ENCODE assay signal across 9 cellular contexts in genomic region chr1:20552728-20553571, GRCh38. TPM values are rescaled to one million over a fixed set of nuclear protein-coding genes. Genes with fewer than 3 reads are reported as not detected.
DNase-seq lines count a peak whose midpoint lies in the region; ATAC-seq and TF ChIP-seq lines count a peak whose summit lies in the region.
"Had no signal": no experiment of that assay in that cellular context is flagged by ENCODE, and none has a peak within 500 bp of the region (broad histone marks: within the 10 kb centered on the region; RNA-seq: fewer than 3 reads in every experiment).

No MANE protein-coding gene starts in this region.

- peaks cover 3 to 7% of the 10 kb centered on the region in 2 experiments for H3K4me1 Mint-ChIP-seq in H9
- H3K4me1 Mint-ChIP-seq in WTC11, result peaks cover 11% of the 10 kb centered on the region
- H3K4me1 Mint-ChIP-seq in CD8-positive, alpha-beta memory T cell, result peaks cover 0 to 2% (median 0%) of the 10 kb centered on the region in 3 donors
- H3K4me1 Mint-ChIP-seq in natural killer cell treated with Interleukin-12 subunit alpha and Interleukin-12 subunit beta and Interleukin-15 and Interleukin-18, amount 100 ng/mL, for 72 hours (ENCODE audit: low read depth in 2 of 2), result no peaks in the 10 kb centered on the region
- H3K4me1 Mint-ChIP-seq in activated naive CD4-positive, alpha-beta T cell treated with anti-CD3 and anti-CD28 coated beads, Interleukin-2, amount 10 ng/mL, durations not matched to agents 7 days and 5 days, result peaks cover 2% of the 10 kb centered on the region

- H4K20me1 ChIP-seq in H9 (ENCODE audit: control insufficient read depth, insufficient read depth, insufficient read length), result no peaks in the 10 kb centered on the region

- H3K27me3 Mint-ChIP-seq in H9 (ENCODE audit: low read depth), result peaks cover 53% of the 10 kb centered on the region
- peaks cover 45% of the 10 kb centered on the region for H3K27me3 Mint-ChIP-seq in WTC11 (ENCODE audit: low read depth)
- peaks cover 28 to 30% of the 10 kb centered on the region in 2 donors for H3K27me3 Mint-ChIP-seq in CD8-positive, alpha-beta memory T cell
- peaks cover 7 to 27% of the 10 kb centered on the region in 2 donors for H3K27me3 Mint-ChIP-seq in natural killer cell treated with Interleukin-12 subunit alpha and Interleukin-12 subunit beta and Interleukin-15 and Interleukin-18, amount 100 ng/mL, for 72 hours
- H3K27me3 Mint-ChIP-seq in activated naive CD4-positive, alpha-beta T cell treated with anti-CD3 and anti-CD28 coated beads, Interleukin-2, amount 10 ng/mL, durations not matched to agents 7 days and 5 days, result peaks cover 47% of the 10 kb centered on the region

- H2AFZ ChIP-seq in H9 (ENCODE audit: low read length), result no peak overlapping the region

- no peak overlapping the region for H3K18ac ChIP-seq in H9 (ENCODE audit: insufficient read length, low read depth, low read length)

- H3K27ac ChIP-seq in H9 (ENCODE audit: insufficient read length, low read depth, low read length), result no peak overlapping the region
- peak overlapping the region; percentile 62 to 72 for H3K27ac ChIP-seq in right atrium auricular region
- H3K27ac ChIP-seq in sigmoid colon, result peak overlapping the region; percentile 15 to 56 (median 50)
- no peak overlapping the region for H3K27ac ChIP-seq in CD8-positive, alpha-beta memory T cell (ENCODE audit: low read depth, low read length)

- POLR2A ChIA-PET in WTC11 (lab: Charles Lee), result interaction anchor here (0.5 to 2.1 kb wide), 4 partner anchors 12 to 109 kb away, joined by 3 to 9 read pairs (median 4); partner anchors contain the start of gene DDOST
- POLR2A ChIA-PET in CD8-positive, alpha-beta memory T cell (lab: Charles Lee), result no interaction called here

- no peak overlapping the region for H3K23ac ChIP-seq in H9 (ENCODE audit: insufficient read length, low read depth, low read length)

- DNase-seq in H9 (peak; percentile 51), WTC11 (ENCODE audit: low spot score) (peak; percentile 41), right atrium auricular region (ENCODE audit: low spot score) (no peak), sigmoid colon (no peak)
- no peak for DNase-seq in CD8-positive, alpha-beta memory T cell
- no peak for DNase-seq in natural killer cell treated with Interleukin-12 subunit alpha and Interleukin-12 subunit beta and Interleukin-15 and Interleukin-18, amount 100 ng/mL, for 72 hours (ENCODE audit: low spot score)
- no peak for DNase-seq in activated naive CD4-positive, alpha-beta T cell treated with anti-CD3 and anti-CD28 coated beads, Interleukin-2, amount 10 ng/mL, durations not matched to agents 7 days and 5 days

- no peaks in the 10 kb centered on the region for H3K9me3 ChIP-seq in H9 (ENCODE audit: control insufficient read depth, low read depth, low read length)
- H3K9me3 ChIP-seq in right atrium auricular region, result no peaks in the 10 kb centered on the region
- no peaks in the 10 kb centered on the region for H3K9me3 ChIP-seq in sigmoid colon
- H3K9me3 ChIP-seq in CD8-positive, alpha-beta memory T cell (ENCODE audit: low read length), result no peaks in the 10 kb centered on the region

- intact Hi-C loops in sigmoid colon (cut with DNase I), result no loop called here

- TF ChIP-seq POLR2A in sigmoid colon (IDR thresholded peaks at IDR 0.05), result no peak

- no peaks in the 10 kb centered on the region for H3K79me1 ChIP-seq in H9 (ENCODE audit: insufficient read depth, low read depth, low read length, poor library complexity, severe bottlenecking)

- no peak overlapping the region for H4K8ac ChIP-seq in H9 (replicated peaks; ENCODE audit: insufficient read length, low read depth, low read length)

- H3K4me1 ChIP-seq in H9 (ENCODE audit: insufficient read depth, low read length) (no peaks in the 10 kb centered on the region), right atrium auricular region (peaks cover 0 to 32% of the 10 kb centered on the region in 2 donors), sigmoid colon (peaks cover 0 to 29% (median 23%) of the 10 kb centered on the region in 4 donors)
- no peaks in the 10 kb centered on the region for H3K4me1 ChIP-seq in CD8-positive, alpha-beta memory T cell (ENCODE audit: insufficient read depth, low read length)

- H2BK5ac ChIP-seq in H9 (ENCODE audit: insufficient read length, low read length), result no peak overlapping the region

- H3K4me3 ChIP-seq in right atrium auricular region (peak overlapping the region; percentile 44 to 56), sigmoid colon (peak overlapping the region in 3 of 4 donors; percentile 35 to 45 (median 39))
- no peak overlapping the region for H3K4me3 ChIP-seq in CD8-positive, alpha-beta memory T cell (ENCODE audit: low read length)

- H2AK5ac ChIP-seq in H9 (ENCODE audit: insufficient read length, low read length), result no peak overlapping the region

- ATAC-seq in WTC11 (peak; percentile 27), GM19463 (IDR thresholded peaks at IDR 0.05; ENCODE audit: unreplicated experiment) (no peak)
- no peak for ATAC-seq in natural killer cell treated with Interleukin-12 subunit alpha and Interleukin-12 subunit beta and Interleukin-15 and Interleukin-18, amount 100 ng/mL, for 72 hours

- no peak for TF ChIP-seq CTCF in H9 (conservative IDR thresholded peaks at IDR 0.05)
- TF ChIP-seq CTCF in WTC11 (IDR thresholded peaks at IDR 0.05), result no peak
- TF ChIP-seq CTCF in right atrium auricular region (IDR thresholded peaks at IDR 0.05), result no peak
- TF ChIP-seq CTCF in sigmoid colon (IDR thresholded peaks at IDR 0.05), result no peak

- no peaks in the 10 kb centered on the region for H3K79me2 ChIP-seq in H9 (ENCODE audit: insufficient read depth, low read length)

- H2BK15ac ChIP-seq in H9 (ENCODE audit: low read depth, low read length), result no peak overlapping the region

- H3K9me3 Mint-ChIP-seq in H9 (no peaks in the 10 kb centered on the region; a peak in 1 of 5 replicates), WTC11 (no peaks in the 10 kb centered on the region)
- H3K9me3 Mint-ChIP-seq in CD8-positive, alpha-beta memory T cell, result no peaks in the 10 kb centered on the region
- no peaks in the 10 kb centered on the region for H3K9me3 Mint-ChIP-seq in natural killer cell treated with Interleukin-12 subunit alpha and Interleukin-12 subunit beta and Interleukin-15 and Interleukin-18, amount 100 ng/mL, for 72 hours
- H3K9me3 Mint-ChIP-seq in activated naive CD4-positive, alpha-beta T cell treated with anti-CD3 and anti-CD28 coated beads, Interleukin-2, amount 10 ng/mL, durations not matched to agents 7 days and 5 days, result no peaks in the 10 kb centered on the region

- no peak for TF ChIP-seq EP300 in sigmoid colon (IDR thresholded peaks at IDR 0.05)

- H2BK20ac ChIP-seq in H9 (ENCODE audit: low read depth, low read length, poor library complexity, severe bottlenecking), result no peak overlapping the region

- H3K14ac ChIP-seq in H9 (ENCODE audit: insufficient read depth, low read length), result no peak overlapping the region; the same call in 1 of the 2 replicates

- no CpG with 5 or more reads among the region's 99 CpGs for WGBS in H9 (ENCODE audit: extremely low coverage, insufficient read length, low lambda C conversion rate)
- WGBS in sigmoid colon, 2 donors, result 3 to 4% methylated on average over 99 of the region's 99 CpGs

- no peak overlapping the region for H3K4ac ChIP-seq in H9 (ENCODE audit: low read depth, low read length)

- H4K5ac ChIP-seq in H9 (ENCODE audit: insufficient read length, low read depth, low read length), result no peak overlapping the region

- H3K4me3 Mint-ChIP-seq in H9 (peak overlapping the region; percentile 49 to 85), WTC11 (peak overlapping the region; percentile 75)
- H3K4me3 Mint-ChIP-seq in CD8-positive, alpha-beta memory T cell, result no peak overlapping the region
- no peak overlapping the region for H3K4me3 Mint-ChIP-seq in natural killer cell treated with Interleukin-12 subunit alpha and Interleukin-12 subunit beta and Interleukin-15 and Interleukin-18, amount 100 ng/mL, for 72 hours
- no peak overlapping the region for H3K4me3 Mint-ChIP-seq in activated naive CD4-positive, alpha-beta T cell treated with anti-CD3 and anti-CD28 coated beads, Interleukin-2, amount 10 ng/mL, durations not matched to agents 7 days and 5 days

- H3K27me3 ChIP-seq in H9 (ENCODE audit: insufficient read depth, low read length) (peaks cover 38% of the 10 kb centered on the region), right atrium auricular region (no peaks in the 10 kb centered on the region), sigmoid colon (peaks cover 21 to 67% (median 42%) of the 10 kb centered on the region in 3 donors)
- H3K27me3 ChIP-seq in CD8-positive, alpha-beta memory T cell (ENCODE audit: insufficient read depth, low read length, poor library complexity, severe bottlenecking), result peaks cover 12% of the 10 kb centered on the region

- no peak overlapping the region for H3K56ac ChIP-seq in H9 (ENCODE audit: insufficient read length, low read depth, low read length)

- H2BK120ac ChIP-seq in H9 (ENCODE audit: low read depth, low read length, poor library complexity, severe bottlenecking), result no peak overlapping the region

- peaks cover 17% of the 10 kb centered on the region for H3K23me2 ChIP-seq in H9 (ENCODE audit: insufficient read length, low read depth, low read length, poor library complexity, severe bottlenecking)

- H2BK12ac ChIP-seq in H9 (ENCODE audit: insufficient read length, low read depth, low read length), result no peak overlapping the region

- H3K27ac Mint-ChIP-seq in H9, result no peak overlapping the region
- no peak overlapping the region for H3K27ac Mint-ChIP-seq in WTC11
- no peak overlapping the region for H3K27ac Mint-ChIP-seq in CD8-positive, alpha-beta memory T cell
- no peak overlapping the region for H3K27ac Mint-ChIP-seq in natural killer cell treated with Interleukin-12 subunit alpha and Interleukin-12 subunit beta and Interleukin-15 and Interleukin-18, amount 100 ng/mL, for 72 hours
- no peak overlapping the region for H3K27ac Mint-ChIP-seq in activated naive CD4-positive, alpha-beta T cell treated with anti-CD3 and anti-CD28 coated beads, Interleukin-2, amount 10 ng/mL, durations not matched to agents 7 days and 5 days

- H3K36me3 Mint-ChIP-seq in H9 (ENCODE audit: insufficient read depth in 1 of 3, low read depth in 3 of 3) (peaks cover 0 to 2% (median 0%) of the 10 kb centered on the region in 3 experiments; a peak in 1 of 7 replicates), WTC11 (no peaks in the 10 kb centered on the region)
- H3K36me3 Mint-ChIP-seq in CD8-positive, alpha-beta memory T cell, result no peaks in the 10 kb centered on the region
- H3K36me3 Mint-ChIP-seq in natural killer cell treated with Interleukin-12 subunit alpha and Interleukin-12 subunit beta and Interleukin-15 and Interleukin-18, amount 100 ng/mL, for 72 hours, result no peaks in the 10 kb centered on the region
- no peaks in the 10 kb centered on the region for H3K36me3 Mint-ChIP-seq in activated naive CD4-positive, alpha-beta T cell treated with anti-CD3 and anti-CD28 coated beads, Interleukin-2, amount 10 ng/mL, durations not matched to agents 7 days and 5 days

- H3K36me3 ChIP-seq in right atrium auricular region, result no peaks in the 10 kb centered on the region
- H3K36me3 ChIP-seq in sigmoid colon, result no peaks in the 10 kb centered on the region
- no peaks in the 10 kb centered on the region for H3K36me3 ChIP-seq in CD8-positive, alpha-beta memory T cell (ENCODE audit: insufficient read depth, low read length)

- CTCF ChIA-PET in WTC11 (lab: Charles Lee), result interaction anchor here (0.6 to 2.1 kb wide), 12 partner anchors 9 to 718 kb away, joined by 3 to 15 read pairs (median 4); partner anchors contain the start of gene DDOST
- CTCF ChIA-PET in CD8-positive, alpha-beta memory T cell (lab: Charles Lee), result no interaction called here
- CTCF ChIA-PET in activated naive CD4-positive, alpha-beta T cell treated with anti-CD3 and anti-CD28 coated beads, Interleukin-2, amount 10 ng/mL, durations not matched to agents 7 days and 5 days (lab: Charles Lee), result interaction anchor here (1.2 kb wide), 1 partner anchor 77 kb away, joined by 3 read pairs; no protein-coding TSS in a partner anchor

- H3K4me2 ChIP-seq in H9 (ENCODE audit: insufficient read depth, insufficient read length, low read length), result peak overlapping the region; percentile 69

- no peak overlapping the region for H3T11ph ChIP-seq in H9 (ENCODE audit: low read length)

- no peak overlapping the region for H4K91ac ChIP-seq in H9 (ENCODE audit: insufficient read length, low read depth, low read length)

- H3K9ac ChIP-seq in H9 (ENCODE audit: extremely low read depth, insufficient read length, low read length), result no peak overlapping the region

RNA-seq across cellular contexts. Expression of gene FAM43B, which starts 0.6 kb away (rescaled TPM):
- total RNA-seq in H9 (2021) (0.20 and 0.22 TPM in 2 replicates), WTC11 (2021) (2.9 to 3.1 TPM (median 3.1 TPM) in 3 replicates), right atrium auricular region (1 to 10 TPM; 1.4 to 1.7 TPM), sigmoid colon (1 to 10 TPM in 3 of 4 donors, under 1 TPM in 1; 0.81 to 1.7 (median 1.5) TPM)
- under 1 TPM in 2 of 3 donors, not detected in 1; 0.23 to 0.29 TPM for polyA plus RNA-seq in sigmoid colon
- not detected for total RNA-seq in CD8-positive, alpha-beta memory T cell
- not detected for polyA plus RNA-seq in CD8-positive, alpha-beta memory T cell
- not detected for total RNA-seq in natural killer cell treated with Interleukin-12 subunit alpha and Interleukin-12 subunit beta and Interleukin-15 and Interleukin-18, amount 100 ng/mL, for 72 hours
- total RNA-seq: NCI-H460 had no signal

RNA-seq across cellular contexts. Expression of gene CDA, which starts 35.9 kb away (rescaled TPM):
- 6.5 and 7.0 TPM in 2 replicates for total RNA-seq in H9 (2021)
- total RNA-seq in WTC11 (2021), result 7.3 to 12.5 TPM (median 7.5 TPM) in 3 replicates
- 1 to 10 TPM; 1.3 to 6.6 TPM for total RNA-seq in right atrium auricular region
- total RNA-seq in sigmoid colon, result 1 to 10 TPM; 1.3 to 4.3 (median 2.5) TPM
- 100 to 1,000 TPM in 1 of 3 donors, 10 to 100 TPM in 2; 61.6 to 272 (median 82.9) TPM for polyA plus RNA-seq in sigmoid colon
- total RNA-seq in CD8-positive, alpha-beta memory T cell, result not detected
- polyA plus RNA-seq in CD8-positive, alpha-beta memory T cell, result not detected
- not detected for total RNA-seq in natural killer cell treated with Interleukin-12 subunit alpha and Interleukin-12 subunit beta and Interleukin-15 and Interleukin-18, amount 100 ng/mL, for 72 hours

RNA-seq across cellular contexts. Expression of gene MUL1, which starts 45.0 kb away (rescaled TPM):
- total RNA-seq in H9 (2021) (25.5 and 27.1 TPM in 2 replicates), WTC11 (2021) (21.0 to 22.2 TPM (median 21.9 TPM) in 3 replicates), right atrium auricular region (10 to 100 TPM; 37.3 to 47.8 TPM), sigmoid colon (10 to 100 TPM; 26.8 to 34.1 (median 32.6) TPM)
- 10 to 100 TPM in 1 of 3 donors, 1 to 10 TPM in 2; 4.8 to 30.3 (median 9.2) TPM for polyA plus RNA-seq in sigmoid colon
- total RNA-seq in CD8-positive, alpha-beta memory T cell, result 10 to 100 TPM; 21.3 to 23.3 TPM
- polyA plus RNA-seq in CD8-positive, alpha-beta memory T cell, result 42.2 TPM
- 10 to 100 TPM; 23.3 to 30.6 TPM for total RNA-seq in natural killer cell treated with Interleukin-12 subunit alpha and Interleukin-12 subunit beta and Interleukin-15 and Interleukin-18, amount 100 ng/mL, for 72 hours

Comparison
In these comparisons a context has a peak if more than half of its experiments do, and no peak if none do; other contexts are left out.
1. DNase-seq: peak in H9 (single experiment) and WTC11 (single experiment); none in right atrium auricular region (single experiment), sigmoid colon (single experiment), CD8-positive, alpha-beta memory T cell (0 of 5), natural killer cell treated with Interleukin-12 subunit alpha and Interleukin-12 subunit beta and Interleukin-15 and Interleukin-18, amount 100 ng/mL, for 72 hours (single experiment) and activated naive CD4-positive, alpha-beta T cell treated with anti-CD3 and anti-CD28 coated beads, Interleukin-2, amount 10 ng/mL, durations not matched to agents 7 days and 5 days (single experiment).
2. H3K27ac ChIP-seq: peak in right atrium auricular region (2 of 2) and sigmoid colon (4 of 4); none in H9 (single experiment) and CD8-positive, alpha-beta memory T cell (single experiment).
3. H3K4me3 Mint-ChIP-seq: peak in H9 (2 of 2) and WTC11 (single experiment); none in CD8-positive, alpha-beta memory T cell (0 of 7), natural killer cell treated with Interleukin-12 subunit alpha and Interleukin-12 subunit beta and Interleukin-15 and Interleukin-18, amount 100 ng/mL, for 72 hours (single experiment) and activated naive CD4-positive, alpha-beta T cell treated with anti-CD3 and anti-CD28 coated beads, Interleukin-2, amount 10 ng/mL, durations not matched to agents 7 days and 5 days (single experiment).